In genomic region chr10:3538850-3539531, GRCh38 we compare ENCODE assay signal across 9 cellular contexts.
DNase-seq lines count a peak whose midpoint lies in the region; ATAC-seq, FAIRE-seq and TF ChIP-seq lines count a peak whose summit lies in the region.
"Had no signal": no experiment of that assay in that cellular context is flagged by ENCODE, and none has a peak within 500 bp of the region (broad histone marks: within the 10 kb centered on the region; RNA-seq: fewer than 3 reads in every experiment).

No MANE protein-coding gene starts in this region.

- WGBS in esophagus muscularis mucosa = 87% methylated on average over 11 of the region's 22 CpGs

- H3K4me3 ChIP-seq in esophagus muscularis mucosa (no peak overlapping the region), H7 (ENCODE audit: insufficient read depth, low read depth, low read length) (no peak overlapping the region)

- FAIRE-seq in frontal cortex (lab: Jason Lieb, UNC) = no peak

- DNase-seq in EH (ENCODE audit: low read depth) (peak; percentile 99), NCI-H460 (ENCODE audit: extremely low read depth, low read depth) (peak; percentile 50), esophagus muscularis mucosa (ENCODE audit: extremely low spot score) (no peak), progenitor cell of endocrine pancreas (ENCODE audit: low spot score, unreplicated experiment) (no peak), H7 (no peak), frontal cortex (ENCODE audit: low spot score in 2 of 2) (no peak)

- no peak for TF ChIP-seq POLR2A in esophagus muscularis mucosa (IDR thresholded peaks at IDR 0.05; ENCODE audit: low read depth)

- H3K36me3 ChIP-seq in esophagus muscularis mucosa (no peaks in the 10 kb centered on the region), H7 (replicated peaks; ENCODE audit: control insufficient read depth, insufficient read depth, low read length) (no peaks in the 10 kb centered on the region)

- intact Hi-C loops in esophagus muscularis mucosa (cut with DNase I) = no loop called here

- no peaks in the 10 kb centered on the region for H3K27me3 ChIP-seq in esophagus muscularis mucosa
- H3K27me3 ChIP-seq in H7 (ENCODE audit: control insufficient read depth, insufficient read depth, low read length) = no peaks in the 10 kb centered on the region; the same call in 1 of the 2 replicates

- ATAC-seq in GM21723 (IDR thresholded peaks at IDR 0.05; ENCODE audit: unreplicated experiment) (no peak), HG03097 (IDR thresholded peaks at IDR 0.05; ENCODE audit: low FRiP score, unreplicated experiment) (no peak)

- H3K27ac Mint-ChIP-seq in progenitor cell of endocrine pancreas = peak overlapping the region; percentile 52
- H3K27ac Mint-ChIP-seq: memory B cell had no signal

- TF ChIP-seq CTCF in esophagus muscularis mucosa (IDR thresholded peaks at IDR 0.05) = no peak
- no peak for TF ChIP-seq CTCF in progenitor cell of endocrine pancreas (IDR thresholded peaks at IDR 0.05; ENCODE audit: unreplicated experiment)

- H3K36me3 Mint-ChIP-seq in progenitor cell of endocrine pancreas (ENCODE audit: insufficient read depth) = no peaks in the 10 kb centered on the region
- H3K36me3 Mint-ChIP-seq: memory B cell had no signal

- peaks cover 0 to 21% (median 19%) of the 10 kb centered on the region in 4 donors for H3K4me1 ChIP-seq in esophagus muscularis mucosa

- H3K9me3 ChIP-seq in esophagus muscularis mucosa = no peaks in the 10 kb centered on the region

- H3K9me3 Mint-ChIP-seq in progenitor cell of endocrine pancreas (ENCODE audit: low read depth) = no peaks in the 10 kb centered on the region
- H3K9me3 Mint-ChIP-seq: memory B cell had no signal

- no peaks in the 10 kb centered on the region for H3K4me1 Mint-ChIP-seq in progenitor cell of endocrine pancreas (ENCODE audit: low read depth)
- H3K4me1 Mint-ChIP-seq: memory B cell had no signal

- H3K27ac ChIP-seq in esophagus muscularis mucosa (replicated peaks in 1 of 4) = peak overlapping the region; percentile 65 to 76 (median 70)

- no peak for TF ChIP-seq EP300 in esophagus muscularis mucosa (IDR thresholded peaks at IDR 0.05)

- no peak overlapping the region for H3K4me3 Mint-ChIP-seq in progenitor cell of endocrine pancreas (ENCODE audit: low read depth)
- H3K4me3 Mint-ChIP-seq: memory B cell had no signal

- no peaks in the 10 kb centered on the region for H3K27me3 Mint-ChIP-seq in progenitor cell of endocrine pancreas
- H3K27me3 Mint-ChIP-seq: memory B cell had no signal

Comparison
In these comparisons a context has a peak if more than half of its experiments do, and no peak if none do; other contexts are left out.
1. DNase-seq: peak in EH (single experiment) and NCI-H460 (single experiment); none in esophagus muscularis mucosa (single experiment), progenitor cell of endocrine pancreas (single experiment), H7 (single experiment) and frontal cortex (0 of 2).